In genomic region chr2:132430895-132431294, GRCh38 we compare ENCODE assay signal across 12 cellular contexts. TPM values are rescaled to one million over a fixed set of nuclear protein-coding genes. Genes with fewer than 3 reads are reported as not detected.
DNase-seq lines count a peak whose midpoint lies in the region; ATAC-seq and TF ChIP-seq lines count a peak whose summit lies in the region.
"Had no signal": no experiment of that assay in that cellular context is flagged by ENCODE, and none has a peak within 500 bp of the region (broad histone marks: within the 10 kb centered on the region; RNA-seq: fewer than 3 reads in every experiment).

No MANE protein-coding gene starts in this region.

- H3K36me3 Mint-ChIP-seq in MCF 10A (ENCODE audit: insufficient read depth, unreplicated experiment): no peaks in the 10 kb centered on the region

- H3K27ac Mint-ChIP-seq in MCF 10A (ENCODE audit: low read depth, unreplicated experiment): peak overlapping the region; percentile 76

- H3K27ac ChIP-seq in breast epithelium: no peak overlapping the region
- peak overlapping the region; percentile 67 for H3K27ac ChIP-seq in foreskin keratinocyte
- no peak overlapping the region for H3K27ac ChIP-seq in vagina
- H3K27ac ChIP-seq in ascending aorta: no peak overlapping the region
- H3K27ac ChIP-seq: Peyer's patch had no signal

- POLR2A ChIA-PET in MCF 10A (lab: Yijun Ruan, JAX): interaction anchor here (1.5 to 3.0 kb wide), 3 partner anchors 8 to 14 kb away, joined by 9 to 18 read pairs (median 10); partner anchors contain the start of gene GPR39

- DNase-seq in MCF 10A (ENCODE audit: unreplicated experiment) (peak; percentile 90), breast epithelium (ENCODE audit: low spot score in 2 of 2) (no peak), astrocyte of the cerebellum (ENCODE audit: low read depth) (peak; percentile 31), foreskin keratinocyte (peak in 1 of 2 donors; percentile 74), vagina (ENCODE audit: extremely low spot score in 2 of 2) (peak; percentile 34 to 62), NCI-H187 (lab: John Stamatoyannopoulos, UW) (no peak), ascending aorta (ENCODE audit: low spot score in 2 of 2) (no peak)
- DNase-seq: C1 segment of cervical spinal cord, NCI-H1436 treated with DMSO at 0.1 percent for 48 hours, NCI-H446, Peyer's patch had no signal

- H3K27me3 ChIP-seq in breast epithelium: no peaks in the 10 kb centered on the region
- no peaks in the 10 kb centered on the region for H3K27me3 ChIP-seq in foreskin keratinocyte
- no peaks in the 10 kb centered on the region for H3K27me3 ChIP-seq in vagina
- H3K27me3 ChIP-seq in ascending aorta: no peaks in the 10 kb centered on the region
- H3K27me3 ChIP-seq: Peyer's patch had no signal

- intact Hi-C loops in MCF 10A (cut with micrococcal nuclease): no loop called here
- intact Hi-C loops in breast epithelium (cut with DNase I; ENCODE audit: low total_unique reads): no loop called here
- intact Hi-C loops in vagina (cut with DNase I): no loop called here
- intact Hi-C loops in ascending aorta (cut with DNase I): no loop called here

- BruUV-seq in MCF 10A (replicated peaks; lab: Mats Ljungman, UMichigan): no TSS peak

- H3K4me3 ChIP-seq in breast epithelium (no peak overlapping the region), astrocyte of the cerebellum (ENCODE audit: low read depth, low read length) (no peak overlapping the region), vagina (no peak overlapping the region), ascending aorta (no peak overlapping the region)
- H3K4me3 ChIP-seq: Peyer's patch had no signal

- H3K9me3 Mint-ChIP-seq in MCF 10A (ENCODE audit: unreplicated experiment): no peaks in the 10 kb centered on the region

- TF ChIP-seq POLR2A in breast epithelium (IDR thresholded peaks at IDR 0.05) (no peak), vagina (IDR thresholded peaks at IDR 0.05) (no peak)

- no peak for TF ChIP-seq CTCF in MCF 10A (IDR thresholded peaks at IDR 0.05; ENCODE audit: unreplicated experiment)
- no peak for TF ChIP-seq CTCF in breast epithelium (IDR thresholded peaks at IDR 0.05)
- TF ChIP-seq CTCF in astrocyte of the cerebellum (IDR thresholded peaks at IDR 0.05; ENCODE audit: low read depth, low read length, missing control alignments): no peak
- no peak for TF ChIP-seq CTCF in foreskin keratinocyte (conservative IDR thresholded peaks at IDR 0.05)
- no peak for TF ChIP-seq CTCF in vagina (IDR thresholded peaks at IDR 0.05)
- TF ChIP-seq CTCF in ascending aorta (IDR thresholded peaks at IDR 0.05): no peak

- H3K4me1 ChIP-seq in breast epithelium (no peaks in the 10 kb centered on the region), foreskin keratinocyte (peaks cover 23% of the 10 kb centered on the region), vagina (no peaks in the 10 kb centered on the region), ascending aorta (no peaks in the 10 kb centered on the region)
- H3K4me1 ChIP-seq: Peyer's patch had no signal

- CTCF ChIA-PET in MCF 10A (lab: Yijun Ruan, JAX): interaction anchor here (0.8 to 1.7 kb wide), 5 partner anchors 9 to 244 kb away, joined by 3 to 5 read pairs (median 3); no protein-coding TSS in a partner anchor

- H3K27me3 Mint-ChIP-seq in MCF 10A (ENCODE audit: insufficient read depth, unreplicated experiment): no peaks in the 10 kb centered on the region

- ATAC-seq in foreskin keratinocyte (peak; percentile 72), HG02588 (IDR thresholded peaks at IDR 0.05; ENCODE audit: unreplicated experiment) (no peak)

- peaks cover 27% of the 10 kb centered on the region for H3K4me1 Mint-ChIP-seq in MCF 10A (ENCODE audit: insufficient read depth, unreplicated experiment)

- H3K4me3 Mint-ChIP-seq in MCF 10A (ENCODE audit: unreplicated experiment): no peak overlapping the region

- H3K9me3 ChIP-seq in breast epithelium (no peaks in the 10 kb centered on the region), vagina (no peaks in the 10 kb centered on the region), ascending aorta (no peaks in the 10 kb centered on the region)
- H3K9me3 ChIP-seq: Peyer's patch had no signal

- H3K36me3 ChIP-seq in breast epithelium: no peaks in the 10 kb centered on the region
- no peaks in the 10 kb centered on the region for H3K36me3 ChIP-seq in vagina
- H3K36me3 ChIP-seq in ascending aorta: no peaks in the 10 kb centered on the region

- in situ Hi-C loops in astrocyte of the cerebellum (cut with HindIII; ENCODE audit: low sequenced_read_pairs): no loop called here

RNA-seq across cellular contexts. Expression of gene GPR39, which starts 14.3 kb away (rescaled TPM):
- total RNA-seq in MCF 10A (2022): 7.2 and 7.7 TPM in 2 replicates
- total RNA-seq in breast epithelium: 10 to 100 TPM in 1 of 3 donors, 1 to 10 TPM in 1, under 1 TPM in 1; 0.16 to 10.4 (median 8.2) TPM
- 10.5 and 11.3 TPM in 2 replicates for total RNA-seq in foreskin keratinocyte
- polyA plus RNA-seq in foreskin keratinocyte: 8.0 and 8.9 TPM in 2 replicates
- not detected for total RNA-seq in vagina
- total RNA-seq in ascending aorta: 0.64 TPM

Comparison
In these comparisons a context has a peak if more than half of its experiments do, and no peak if none do; other contexts are left out.
1. DNase-seq: peak in MCF 10A (single experiment), astrocyte of the cerebellum (single experiment) and vagina (2 of 2); none in breast epithelium (0 of 2), NCI-H187 (0 of 2) and ascending aorta (0 of 2).